16 cellular contexts compared by ENCODE assay signal in the genomic region with DNA sequence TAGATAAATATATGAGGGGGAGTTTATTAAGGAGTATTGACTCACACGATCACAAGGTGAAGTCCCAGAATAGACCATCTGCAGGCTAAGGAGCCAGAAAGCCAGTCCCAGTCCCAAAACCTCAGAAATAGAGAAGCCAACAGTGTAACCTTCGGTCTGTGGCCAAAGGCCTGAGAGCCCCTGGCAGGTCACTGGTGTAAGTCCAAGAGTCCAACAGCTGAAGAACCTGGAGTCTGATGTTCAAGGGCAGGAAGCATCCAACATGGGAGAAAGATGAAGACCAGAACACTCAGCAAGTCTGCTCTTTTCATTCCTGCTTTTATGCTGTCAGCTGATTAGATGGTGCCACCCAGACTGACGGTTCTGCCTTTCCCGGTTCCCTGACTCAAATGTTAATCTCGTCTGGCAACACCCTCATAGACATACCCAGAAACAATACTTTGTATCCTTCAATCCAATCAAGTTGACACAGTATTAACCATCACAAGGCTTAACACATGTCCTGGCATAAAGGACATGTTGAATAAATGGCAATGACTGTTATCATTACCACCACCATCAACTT. TPM values are rescaled to one million over a fixed set of nuclear protein-coding genes. Genes with fewer than 3 reads are reported as not detected.
A peak's percentile ranks its signal among the peaks of the same experiment; 100 is the strongest.
DNase-seq lines count a peak whose midpoint lies in the region; ATAC-seq and TF ChIP-seq lines count a peak whose summit lies in the region.
"Had no signal": no experiment of that assay in that cellular context is flagged by ENCODE, and none has a peak within 500 bp of the region (broad histone marks: within the 10 kb centered on the region; RNA-seq: fewer than 3 reads in every experiment).

No MANE protein-coding gene starts in this region.

- 46% methylated on average over 5 of the region's 5 CpGs for WGBS in right cardiac atrium
- 85% methylated on average over 5 of the region's 5 CpGs for WGBS in liver

- no peak for TF ChIP-seq CTCF in left ventricle myocardium inferior (IDR thresholded peaks at IDR 0.05; ENCODE audit: borderline replicate concordance)
- TF ChIP-seq CTCF in liver (IDR thresholded peaks at IDR 0.05; ENCODE audit: low read depth, low read length, missing input control): no peak

- peak; percentile 26 for DNase-seq in NCI-H82 (lab: John Stamatoyannopoulos, UW)
- no peak for DNase-seq in NCI-H82 treated with DMSO at 0.1 percent for 48 hours (lab: John Stamatoyannopoulos, UW; ENCODE audit: unreplicated experiment)
- DNase-seq in right cardiac atrium: no peak
- DNase-seq in left ventricle myocardium inferior: no peak
- no peak for DNase-seq in NCI-H1694 (lab: John Stamatoyannopoulos, UW)
- DNase-seq: AML-193; Caco-2; CD4-positive, alpha-beta T cell; GM23248 had no signal

- no peak overlapping the region for H3K9ac ChIP-seq in liver (ENCODE audit: low read depth in 1 of 2, low read length in 2 of 2)
- H3K9ac ChIP-seq: GM23248 had no signal

- peak in 1 of 2 donors; percentile 33 for ATAC-seq in right cardiac atrium
- no peak for ATAC-seq in GM19463 (IDR thresholded peaks at IDR 0.05; ENCODE audit: unreplicated experiment)
- ATAC-seq: A549 had no signal

- H3K4me1 ChIP-seq in right cardiac atrium (ENCODE audit: control insufficient read depth, insufficient read depth, low read length) (peaks cover 9% of the 10 kb centered on the region), left ventricle myocardium inferior (peaks cover 22% of the 10 kb centered on the region), liver (ENCODE audit: control insufficient read depth in 4 of 4, insufficient read depth in 4 of 4, low read length in 3 of 4) (peaks cover 6 to 19% (median 10%) of the 10 kb centered on the region in 4 donors)
- H3K4me1 ChIP-seq: A549, HAP-1 had no signal

- H3K27me3 ChIP-seq in right cardiac atrium (ENCODE audit: control insufficient read depth, insufficient read depth) (no peaks in the 10 kb centered on the region), left ventricle myocardium inferior (ENCODE audit: low read depth) (no peaks in the 10 kb centered on the region), liver (ENCODE audit: control insufficient read depth in 4 of 4, insufficient read depth in 4 of 4, low read length in 3 of 4) (no peaks in the 10 kb centered on the region)

- H3K4me3 ChIP-seq in right cardiac atrium (ENCODE audit: low read length): no peak overlapping the region
- no peak overlapping the region for H3K4me3 ChIP-seq in left ventricle myocardium inferior
- no peak overlapping the region for H3K4me3 ChIP-seq in liver (ENCODE audit: low read depth in 1 of 3, low read length in 3 of 3)
- H3K4me3 ChIP-seq: A549, GM23248, HAP-1 had no signal

- no peaks in the 10 kb centered on the region for H3K36me3 ChIP-seq in left ventricle myocardium inferior
- no peaks in the 10 kb centered on the region for H3K36me3 ChIP-seq in liver (ENCODE audit: control insufficient read depth in 4 of 4, insufficient read depth in 3 of 4, low read depth in 1 of 4, low read length in 3 of 4)
- H3K36me3 ChIP-seq: HAP-1 had no signal

- no peaks in the 10 kb centered on the region for H3K9me3 ChIP-seq in right cardiac atrium (ENCODE audit: control insufficient read depth, low read length)
- peaks cover 6% of the 10 kb centered on the region for H3K9me3 ChIP-seq in left ventricle myocardium inferior (replicated peaks)
- peaks cover 0 to 3% (median 1%) of the 10 kb centered on the region in 4 donors for H3K9me3 ChIP-seq in liver (ENCODE audit: control insufficient read depth in 4 of 4, low read length in 3 of 4)
- H3K9me3 ChIP-seq: A549, Caco-2, HAP-1 had no signal

- H3K27ac ChIP-seq in right cardiac atrium (ENCODE audit: low read length) (peak overlapping the region; percentile 36), left ventricle myocardium inferior (replicated peaks) (no peak overlapping the region), liver (ENCODE audit: low read depth in 1 of 2, low read length in 2 of 2) (no peak overlapping the region)
- H3K27ac ChIP-seq: 22Rv1, A549, C4-2B, GM23248 had no signal

- TF ChIP-seq RAD21 in liver (IDR thresholded peaks at IDR 0.05): no peak

- intact Hi-C loops in right cardiac atrium (cut with DNase I) (no loop called here), left ventricle myocardium inferior (cut with micrococcal nuclease) (no loop called here)

TF ChIP-seq in liver, 16 proteins besides CTCF, POLR2A, EP300 and RAD21:
- TF ChIP-seq, protein P1, sequence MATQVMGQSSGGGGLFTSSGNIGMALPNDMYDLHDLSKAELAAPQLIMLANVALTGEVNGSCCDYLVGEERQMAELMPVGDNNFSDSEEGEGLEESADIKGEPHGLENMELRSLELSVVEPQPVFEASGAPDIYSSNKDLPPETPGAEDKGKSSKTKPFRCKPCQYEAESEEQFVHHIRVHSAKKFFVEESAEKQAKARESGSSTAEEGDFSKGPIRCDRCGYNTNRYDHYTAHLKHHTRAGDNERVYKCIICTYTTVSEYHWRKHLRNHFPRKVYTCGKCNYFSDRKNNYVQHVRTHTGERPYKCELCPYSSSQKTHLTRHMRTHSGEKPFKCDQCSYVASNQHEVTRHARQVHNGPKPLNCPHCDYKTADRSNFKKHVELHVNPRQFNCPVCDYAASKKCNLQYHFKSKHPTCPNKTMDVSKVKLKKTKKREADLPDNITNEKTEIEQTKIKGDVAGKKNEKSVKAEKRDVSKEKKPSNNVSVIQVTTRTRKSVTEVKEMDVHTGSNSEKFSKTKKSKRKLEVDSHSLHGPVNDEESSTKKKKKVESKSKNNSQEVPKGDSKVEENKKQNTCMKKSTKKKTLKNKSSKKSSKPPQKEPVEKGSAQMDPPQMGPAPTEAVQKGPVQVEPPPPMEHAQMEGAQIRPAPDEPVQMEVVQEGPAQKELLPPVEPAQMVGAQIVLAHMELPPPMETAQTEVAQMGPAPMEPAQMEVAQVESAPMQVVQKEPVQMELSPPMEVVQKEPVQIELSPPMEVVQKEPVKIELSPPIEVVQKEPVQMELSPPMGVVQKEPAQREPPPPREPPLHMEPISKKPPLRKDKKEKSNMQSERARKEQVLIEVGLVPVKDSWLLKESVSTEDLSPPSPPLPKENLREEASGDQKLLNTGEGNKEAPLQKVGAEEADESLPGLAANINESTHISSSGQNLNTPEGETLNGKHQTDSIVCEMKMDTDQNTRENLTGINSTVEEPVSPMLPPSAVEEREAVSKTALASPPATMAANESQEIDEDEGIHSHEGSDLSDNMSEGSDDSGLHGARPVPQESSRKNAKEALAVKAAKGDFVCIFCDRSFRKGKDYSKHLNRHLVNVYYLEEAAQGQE (IDR thresholded peaks at IDR 0.05): no peak
- TF ChIP-seq FOXA1 (IDR thresholded peaks at IDR 0.05): no peak
- TF ChIP-seq, protein P2, sequence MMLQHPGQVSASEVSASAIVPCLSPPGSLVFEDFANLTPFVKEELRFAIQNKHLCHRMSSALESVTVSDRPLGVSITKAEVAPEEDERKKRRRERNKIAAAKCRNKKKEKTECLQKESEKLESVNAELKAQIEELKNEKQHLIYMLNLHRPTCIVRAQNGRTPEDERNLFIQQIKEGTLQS (IDR thresholded peaks at IDR 0.05): no peak
- TF ChIP-seq HNF4G (IDR thresholded peaks at IDR 0.05): peak; percentile 44
- peak; percentile 60 to 87 for TF ChIP-seq HNF4A (conservative IDR thresholded peaks at IDR 0.05)
- TF ChIP-seq, protein P3, sequence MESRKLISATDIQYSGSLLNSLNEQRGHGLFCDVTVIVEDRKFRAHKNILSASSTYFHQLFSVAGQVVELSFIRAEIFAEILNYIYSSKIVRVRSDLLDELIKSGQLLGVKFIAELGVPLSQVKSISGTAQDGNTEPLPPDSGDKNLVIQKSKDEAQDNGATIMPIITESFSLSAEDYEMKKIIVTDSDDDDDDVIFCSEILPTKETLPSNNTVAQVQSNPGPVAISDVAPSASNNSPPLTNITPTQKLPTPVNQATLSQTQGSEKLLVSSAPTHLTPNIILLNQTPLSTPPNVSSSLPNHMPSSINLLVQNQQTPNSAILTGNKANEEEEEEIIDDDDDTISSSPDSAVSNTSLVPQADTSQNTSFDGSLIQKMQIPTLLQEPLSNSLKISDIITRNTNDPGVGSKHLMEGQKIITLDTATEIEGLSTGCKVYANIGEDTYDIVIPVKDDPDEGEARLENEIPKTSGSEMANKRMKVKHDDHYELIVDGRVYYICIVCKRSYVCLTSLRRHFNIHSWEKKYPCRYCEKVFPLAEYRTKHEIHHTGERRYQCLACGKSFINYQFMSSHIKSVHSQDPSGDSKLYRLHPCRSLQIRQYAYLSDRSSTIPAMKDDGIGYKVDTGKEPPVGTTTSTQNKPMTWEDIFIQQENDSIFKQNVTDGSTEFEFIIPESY (IDR thresholded peaks at IDR 0.05): no peak
- no peak for TF ChIP-seq RXRA (IDR thresholded peaks at IDR 0.05)
- TF ChIP-seq NR2F2 (IDR thresholded peaks at IDR 0.05): no peak
- TF ChIP-seq FOXA2 (IDR thresholded peaks at IDR 0.05): no peak
- TF ChIP-seq GABPA (IDR thresholded peaks at IDR 0.05 in 1 of 2, conservative IDR thresholded peaks at IDR 0.05 in 1 of 2): no peak
- no peak for TF ChIP-seq EGR1 (IDR thresholded peaks at IDR 0.05; ENCODE audit: low read depth in 2 of 2)
- TF ChIP-seq TAF1 (conservative IDR thresholded peaks at IDR 0.05): no peak
- TF ChIP-seq YY1 (IDR thresholded peaks at IDR 0.05): no peak
- TF ChIP-seq SP1 (IDR thresholded peaks at IDR 0.05): no peak

RNA-seq across cellular contexts. Expression of a gene that starts 56.7 kb away (rescaled TPM):
- total RNA-seq in right cardiac atrium: 10 to 100 TPM; 24.9 to 73.9 (median 35.1) TPM
- polyA plus RNA-seq in right cardiac atrium: 15.5 TPM
- 21.7 TPM for total RNA-seq in left ventricle myocardium inferior
- total RNA-seq in liver: 1 to 10 TPM in 1 of 2 donors, under 1 TPM in 1; under 0.01 to 4.9 TPM
- polyA plus RNA-seq in liver: 1 to 10 TPM; 1.1 to 1.9 TPM
- total RNA-seq: CD4-positive, alpha-beta T cell had no signal
- polyA plus RNA-seq: BJ, GM23248 had no signal
